ENCODE assay signal across 2 cellular contexts in the genomic region with DNA sequence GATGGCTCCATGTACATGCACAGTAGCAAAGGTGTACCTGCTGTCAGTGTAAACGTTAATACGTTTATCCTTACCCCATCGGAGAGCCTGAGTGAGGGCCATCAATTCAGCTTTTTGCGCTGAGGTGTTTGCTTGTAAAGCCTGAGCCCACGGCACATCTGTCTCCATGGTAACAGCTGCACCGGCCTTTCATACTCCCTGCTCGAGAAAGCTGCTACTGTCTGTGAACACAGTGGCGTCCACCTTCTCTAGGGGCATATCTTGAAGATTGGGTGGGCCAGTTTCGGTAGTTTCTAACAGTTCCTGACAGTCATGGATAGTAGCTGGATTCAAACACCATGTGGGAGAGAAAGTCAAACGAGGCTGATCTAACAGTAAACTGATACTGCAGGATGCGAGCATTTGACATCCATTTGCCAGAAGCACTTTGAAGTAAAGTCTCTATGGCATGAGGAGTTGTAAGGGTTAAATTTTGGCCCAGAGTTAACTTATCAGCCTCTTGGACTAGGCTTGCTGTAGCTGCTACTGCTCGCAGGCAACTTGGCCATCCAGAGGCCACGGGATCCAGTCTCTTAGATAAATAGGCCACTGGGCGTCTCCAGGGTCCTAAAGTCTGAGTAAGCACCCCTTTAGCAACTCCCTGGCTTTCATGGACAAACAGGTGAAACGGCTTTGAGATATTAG.
A peak's percentile ranks its signal among the peaks of the same experiment; 100 is the strongest.
TF ChIP-seq lines count a peak whose summit lies in the region.

No MANE protein-coding gene starts in this region.

TF ChIP-seq in GM23338, 12 proteins besides CTCF, POLR2A, EP300 and RAD21 (continued from another document):
- TF ChIP-seq, protein P1, sequence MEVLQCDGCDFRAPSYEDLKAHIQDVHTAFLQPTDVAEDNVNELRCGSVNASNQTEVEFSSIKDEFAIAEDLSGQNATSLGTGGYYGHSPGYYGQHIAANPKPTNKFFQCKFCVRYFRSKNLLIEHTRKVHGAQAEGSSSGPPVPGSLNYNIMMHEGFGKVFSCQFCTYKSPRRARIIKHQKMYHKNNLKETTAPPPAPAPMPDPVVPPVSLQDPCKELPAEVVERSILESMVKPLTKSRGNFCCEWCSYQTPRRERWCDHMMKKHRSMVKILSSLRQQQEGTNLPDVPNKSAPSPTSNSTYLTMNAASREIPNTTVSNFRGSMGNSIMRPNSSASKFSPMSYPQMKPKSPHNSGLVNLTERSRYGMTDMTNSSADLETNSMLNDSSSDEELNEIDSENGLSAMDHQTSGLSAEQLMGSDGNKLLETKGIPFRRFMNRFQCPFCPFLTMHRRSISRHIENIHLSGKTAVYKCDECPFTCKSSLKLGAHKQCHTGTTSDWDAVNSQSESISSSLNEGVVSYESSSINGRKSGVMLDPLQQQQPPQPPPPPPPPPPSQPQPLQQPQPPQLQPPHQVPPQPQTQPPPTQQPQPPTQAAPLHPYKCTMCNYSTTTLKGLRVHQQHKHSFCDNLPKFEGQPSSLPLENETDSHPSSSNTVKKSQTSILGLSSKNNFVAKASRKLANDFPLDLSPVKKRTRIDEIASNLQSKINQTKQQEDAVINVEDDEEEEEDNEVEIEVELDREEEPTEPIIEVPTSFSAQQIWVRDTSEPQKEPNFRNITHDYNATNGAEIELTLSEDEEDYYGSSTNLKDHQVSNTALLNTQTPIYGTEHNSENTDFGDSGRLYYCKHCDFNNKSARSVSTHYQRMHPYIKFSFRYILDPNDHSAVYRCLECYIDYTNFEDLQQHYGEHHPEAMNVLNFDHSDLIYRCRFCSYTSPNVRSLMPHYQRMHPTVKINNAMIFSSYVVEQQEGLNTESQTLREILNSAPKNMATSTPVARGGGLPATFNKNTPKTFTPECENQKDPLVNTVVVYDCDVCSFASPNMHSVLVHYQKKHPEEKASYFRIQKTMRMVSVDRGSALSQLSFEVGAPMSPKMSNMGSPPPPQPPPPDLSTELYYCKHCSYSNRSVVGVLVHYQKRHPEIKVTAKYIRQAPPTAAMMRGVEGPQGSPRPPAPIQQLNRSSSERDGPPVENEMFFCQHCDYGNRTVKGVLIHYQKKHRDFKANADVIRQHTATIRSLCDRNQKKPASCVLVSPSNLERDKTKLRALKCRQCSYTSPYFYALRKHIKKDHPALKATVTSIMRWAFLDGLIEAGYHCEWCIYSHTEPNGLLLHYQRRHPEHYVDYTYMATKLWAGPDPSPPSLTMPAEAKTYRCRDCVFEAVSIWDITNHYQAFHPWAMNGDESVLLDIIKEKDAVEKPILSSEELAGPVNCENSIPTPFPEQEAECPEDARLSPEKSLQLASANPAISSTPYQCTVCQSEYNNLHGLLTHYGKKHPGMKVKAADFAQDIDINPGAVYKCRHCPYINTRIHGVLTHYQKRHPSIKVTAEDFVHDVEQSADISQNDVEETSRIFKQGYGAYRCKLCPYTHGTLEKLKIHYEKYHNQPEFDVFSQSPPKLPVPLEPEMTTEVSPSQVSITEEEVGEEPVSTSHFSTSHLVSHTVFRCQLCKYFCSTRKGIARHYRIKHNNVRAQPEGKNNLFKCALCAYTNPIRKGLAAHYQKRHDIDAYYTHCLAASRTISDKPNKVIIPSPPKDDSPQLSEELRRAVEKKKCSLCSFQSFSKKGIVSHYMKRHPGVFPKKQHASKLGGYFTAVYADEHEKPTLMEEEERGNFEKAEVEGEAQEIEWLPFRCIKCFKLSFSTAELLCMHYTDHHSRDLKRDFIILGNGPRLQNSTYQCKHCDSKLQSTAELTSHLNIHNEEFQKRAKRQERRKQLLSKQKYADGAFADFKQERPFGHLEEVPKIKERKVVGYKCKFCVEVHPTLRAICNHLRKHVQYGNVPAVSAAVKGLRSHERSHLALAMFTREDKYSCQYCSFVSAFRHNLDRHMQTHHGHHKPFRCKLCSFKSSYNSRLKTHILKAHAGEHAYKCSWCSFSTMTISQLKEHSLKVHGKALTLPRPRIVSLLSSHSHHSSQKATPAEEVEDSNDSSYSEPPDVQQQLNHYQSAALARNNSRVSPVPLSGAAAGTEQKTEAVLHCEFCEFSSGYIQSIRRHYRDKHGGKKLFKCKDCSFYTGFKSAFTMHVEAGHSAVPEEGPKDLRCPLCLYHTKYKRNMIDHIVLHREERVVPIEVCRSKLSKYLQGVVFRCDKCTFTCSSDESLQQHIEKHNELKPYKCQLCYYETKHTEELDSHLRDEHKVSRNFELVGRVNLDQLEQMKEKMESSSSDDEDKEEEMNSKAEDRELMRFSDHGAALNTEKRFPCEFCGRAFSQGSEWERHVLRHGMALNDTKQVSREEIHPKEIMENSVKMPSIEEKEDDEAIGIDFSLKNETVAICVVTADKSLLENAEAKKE (CRISPR knock-in tag; IDR thresholded peaks at IDR 0.05) = peak; percentile 56; the same call in 1 of the 2 replicates
- peak; percentile 27 for TF ChIP-seq EZH2 (IDR thresholded peaks at IDR 0.05; ENCODE audit: low read depth, unreplicated experiment)

TF ChIP-seq in neural cell, 6 proteins besides CTCF, POLR2A, EP300 and RAD21 (continued from another document):
- TF ChIP-seq MXI1 (conservative IDR thresholded peaks at IDR 0.05; ENCODE audit: poor library complexity, severe bottlenecking) = no peak
- TF ChIP-seq, protein P2, sequence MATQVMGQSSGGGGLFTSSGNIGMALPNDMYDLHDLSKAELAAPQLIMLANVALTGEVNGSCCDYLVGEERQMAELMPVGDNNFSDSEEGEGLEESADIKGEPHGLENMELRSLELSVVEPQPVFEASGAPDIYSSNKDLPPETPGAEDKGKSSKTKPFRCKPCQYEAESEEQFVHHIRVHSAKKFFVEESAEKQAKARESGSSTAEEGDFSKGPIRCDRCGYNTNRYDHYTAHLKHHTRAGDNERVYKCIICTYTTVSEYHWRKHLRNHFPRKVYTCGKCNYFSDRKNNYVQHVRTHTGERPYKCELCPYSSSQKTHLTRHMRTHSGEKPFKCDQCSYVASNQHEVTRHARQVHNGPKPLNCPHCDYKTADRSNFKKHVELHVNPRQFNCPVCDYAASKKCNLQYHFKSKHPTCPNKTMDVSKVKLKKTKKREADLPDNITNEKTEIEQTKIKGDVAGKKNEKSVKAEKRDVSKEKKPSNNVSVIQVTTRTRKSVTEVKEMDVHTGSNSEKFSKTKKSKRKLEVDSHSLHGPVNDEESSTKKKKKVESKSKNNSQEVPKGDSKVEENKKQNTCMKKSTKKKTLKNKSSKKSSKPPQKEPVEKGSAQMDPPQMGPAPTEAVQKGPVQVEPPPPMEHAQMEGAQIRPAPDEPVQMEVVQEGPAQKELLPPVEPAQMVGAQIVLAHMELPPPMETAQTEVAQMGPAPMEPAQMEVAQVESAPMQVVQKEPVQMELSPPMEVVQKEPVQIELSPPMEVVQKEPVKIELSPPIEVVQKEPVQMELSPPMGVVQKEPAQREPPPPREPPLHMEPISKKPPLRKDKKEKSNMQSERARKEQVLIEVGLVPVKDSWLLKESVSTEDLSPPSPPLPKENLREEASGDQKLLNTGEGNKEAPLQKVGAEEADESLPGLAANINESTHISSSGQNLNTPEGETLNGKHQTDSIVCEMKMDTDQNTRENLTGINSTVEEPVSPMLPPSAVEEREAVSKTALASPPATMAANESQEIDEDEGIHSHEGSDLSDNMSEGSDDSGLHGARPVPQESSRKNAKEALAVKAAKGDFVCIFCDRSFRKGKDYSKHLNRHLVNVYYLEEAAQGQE (IDR thresholded peaks at IDR 0.05; ENCODE audit: borderline replicate concordance) = no peak
